ENCODE assay signal across 7 cellular contexts in genomic region chr14:105688023-105688351, GRCh38.
DNase-seq lines count a peak whose midpoint lies in the region; ATAC-seq and TF ChIP-seq lines count a peak whose summit lies in the region.
"Not testable (repeated sequence)": the region's sequence is repeated elsewhere in the genome, so short reads cannot be mapped to it uniquely, and the experiment has no call there.

No MANE protein-coding gene starts in this region.

- peaks cover 79% of the 10 kb centered on the region for H3K4me1 ChIP-seq in DOHH2 (ENCODE audit: control insufficient read depth, low read length)
- not testable (repeated sequence) for H3K4me1 ChIP-seq in HEK293 (ENCODE audit: control insufficient read depth, insufficient read depth, low read length)
- H3K4me1 ChIP-seq in OCI-LY7 (ENCODE audit: insufficient read depth, low read length, poor library complexity, severe bottlenecking) = peaks cover 81% of the 10 kb centered on the region

- peaks cover 56% of the 10 kb centered on the region for H3K4me1 Mint-ChIP-seq in memory B cell

- not testable (repeated sequence) for H4K20me1 ChIP-seq in DOHH2 (ENCODE audit: control insufficient read depth, insufficient read depth, low read depth, low read length); OCI-LY7 (ENCODE audit: insufficient read depth, low read length)

- peak overlapping the region; percentile 46 for H3K4me2 ChIP-seq in DOHH2 (ENCODE audit: low read length)
- peak overlapping the region; percentile 58 for H3K4me2 ChIP-seq in OCI-LY7 (ENCODE audit: low read length)

- POLR2A ChIA-PET in HEK293 (lab: Yijun Ruan, JAX); OCI-LY7 (lab: Charles Lee): not testable (repeated sequence)

- peak overlapping the region; percentile 90 for H3K27ac ChIP-seq in DOHH2 (ENCODE audit: low read depth, low read length)
- not testable (repeated sequence) for H3K27ac ChIP-seq in HEK293 (ENCODE audit: extremely low read depth, low read depth, low read length)
- peak overlapping the region; percentile 91 for H3K27ac ChIP-seq in OCI-LY7 (ENCODE audit: low read depth, low read length, poor library complexity, severe bottlenecking)

- peaks cover 23% of the 10 kb centered on the region for H3K79me2 ChIP-seq in DOHH2 (ENCODE audit: control insufficient read depth, low read length)
- peaks cover 24% of the 10 kb centered on the region; the same call in 1 of the 2 replicates for H3K79me2 ChIP-seq in OCI-LY7 (ENCODE audit: insufficient read depth, low read depth, low read length)

- not testable (repeated sequence) for H3K9me3 ChIP-seq in DOHH2 (ENCODE audit: control insufficient read depth, insufficient read depth, low read length); HEK293 (ENCODE audit: control insufficient read depth, insufficient read depth, low read depth, low read length); OCI-LY7 (ENCODE audit: low read length)

- H3K9me3 Mint-ChIP-seq in memory B cell = not testable (repeated sequence)

- H3F3A ChIP-seq in DOHH2 (ENCODE audit: control insufficient read depth, insufficient read depth) = not testable (repeated sequence)

- H2AFZ ChIP-seq in OCI-LY7 (ENCODE audit: low read length) = not testable (repeated sequence)

- CTCF ChIA-PET in HEK293 (lab: Yijun Ruan, JAX); OCI-LY7 (lab: Charles Lee; ENCODE audit: unreplicated experiment): not testable (repeated sequence)

- H3K36me3 Mint-ChIP-seq in memory B cell = not testable (repeated sequence)

- not testable (repeated sequence) for TF ChIP-seq CTCF in DOHH2 (IDR thresholded peaks at IDR 0.05; ENCODE audit: low read depth, low read length, poor library complexity, severe bottlenecking); HEK293 (tag by site-specific recombination; IDR thresholded peaks at IDR 0.05); OCI-LY7 (conservative IDR thresholded peaks at IDR 0.05; ENCODE audit: low read length)

- BruUV-seq in OCI-LY7 (replicated peaks; lab: Mats Ljungman, UMichigan) = not testable (repeated sequence)

- not testable (repeated sequence) for H3K36me3 ChIP-seq in DOHH2 (ENCODE audit: control insufficient read depth, low read length); HEK293 (ENCODE audit: control insufficient read depth in 2 of 2, insufficient read depth in 1 of 2, low read length in 2 of 2); OCI-LY7 (ENCODE audit: insufficient read depth, low read length)

- H3K4me3 Mint-ChIP-seq in memory B cell = peak overlapping the region; percentile 6

- H3K4me3 ChIP-seq in DOHH2 (ENCODE audit: low read length); HEK293 (ENCODE audit: low read depth, low read length): not testable (repeated sequence)
- H3K4me3 ChIP-seq in OCI-LY7 (ENCODE audit: low read depth, low read length, poor library complexity, severe bottlenecking) = peak overlapping the region; percentile 3

- H3K27me3 Mint-ChIP-seq in memory B cell = not testable (repeated sequence)

- H3K9me2 ChIP-seq in DOHH2 (replicated peaks; ENCODE audit: control insufficient read depth, low read length); OCI-LY7 (ENCODE audit: insufficient read depth, low read length): not testable (repeated sequence)

- intact Hi-C loops in OCI-LY7 (cut with micrococcal nuclease; ENCODE audit: unreplicated experiment) = loop anchor here (2.0 kb wide), 1 partner anchor 119 kb away; no protein-coding TSS in a partner anchor

- peak; percentile 31 for ATAC-seq in GM19395 (IDR thresholded peaks at IDR 0.05; ENCODE audit: unreplicated experiment)
- ATAC-seq in HG03378 (IDR thresholded peaks at IDR 0.05; ENCODE audit: unreplicated experiment) = peak; percentile 31
- peak; percentile 16 for ATAC-seq in memory B cell (ENCODE audit: low read depth)

- H3K27me3 ChIP-seq in DOHH2 (ENCODE audit: control insufficient read depth, low read length) = not testable (repeated sequence)

- peak overlapping the region; percentile 86 for H3K27ac Mint-ChIP-seq in memory B cell

- peak; percentile 80 for DNase-seq in OCI-LY7 (ENCODE audit: low spot score)
- DNase-seq in activated CD8-positive, alpha-beta memory T cell treated with anti-CD3 and anti-CD28 coated beads for 24 hours = peak; percentile 53
- not testable (repeated sequence) for DNase-seq in memory B cell (ENCODE audit: low spot score in 2 of 2)

TF ChIP-seq in HEK293, 187 proteins besides CTCF, POLR2A, EP300 and RAD21:
- TF ChIP-seq SCRT2 (tag by site-specific recombination; IDR thresholded peaks at IDR 0.05) (peak; percentile 67), ZIC2 (tag by site-specific recombination; IDR thresholded peaks at IDR 0.05) (peak; percentile 64), GLIS2 (tag by site-specific recombination; IDR thresholded peaks at IDR 0.05) (peak; percentile 48; the same call in 1 of the 2 replicates), GLIS1 (tag by site-specific recombination; IDR thresholded peaks at IDR 0.05) (peak; percentile 58)
